ENCODE assay signal across 10 cellular contexts in the genomic region with DNA sequence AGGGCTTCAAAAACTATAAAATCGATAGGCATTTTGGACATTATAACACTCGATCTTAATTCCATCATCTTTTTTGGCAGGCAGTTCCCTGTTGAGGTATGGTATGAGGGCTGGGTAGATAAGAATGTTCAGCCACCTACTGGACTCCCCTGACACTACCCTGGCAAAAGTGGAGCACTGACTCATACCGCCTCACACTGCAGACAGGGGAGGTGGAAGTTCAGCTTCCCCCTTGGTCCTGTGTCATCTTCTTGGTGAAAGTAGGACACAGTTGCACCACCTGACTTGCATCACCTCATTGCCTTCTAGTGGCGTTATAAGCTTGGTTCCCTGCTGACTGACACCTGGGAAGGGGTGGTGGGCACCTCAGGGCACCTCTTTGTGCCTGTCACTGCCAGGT. TPM values are rescaled to one million over a fixed set of nuclear protein-coding genes. Genes with fewer than 3 reads are reported as not detected.
DNase-seq lines count a peak whose midpoint lies in the region; ATAC-seq and TF ChIP-seq lines count a peak whose summit lies in the region.
"Had no signal": no experiment of that assay in that cellular context is flagged by ENCODE, and none has a peak within 500 bp of the region (broad histone marks: within the 10 kb centered on the region; RNA-seq: fewer than 3 reads in every experiment).

No MANE protein-coding gene starts in this region.

- H3K27me3 Mint-ChIP-seq in activated naive CD8-positive, alpha-beta T cell treated with anti-CD3 and anti-CD28 coated beads, Interleukin-2, amount 50 U/mL, for 24 hours = no peaks in the 10 kb centered on the region
- H3K27me3 Mint-ChIP-seq in activated naive CD8-positive, alpha-beta T cell treated with anti-CD3 and anti-CD28 coated beads for 36 hours = no peaks in the 10 kb centered on the region

- H3K27ac Mint-ChIP-seq in activated naive CD8-positive, alpha-beta T cell treated with anti-CD3 and anti-CD28 coated beads, Interleukin-2, amount 50 U/mL, for 24 hours = no peak overlapping the region
- H3K27ac Mint-ChIP-seq in activated naive CD8-positive, alpha-beta T cell treated with anti-CD3 and anti-CD28 coated beads for 36 hours = no peak overlapping the region

- H3K4me3 Mint-ChIP-seq in activated naive CD8-positive, alpha-beta T cell treated with anti-CD3 and anti-CD28 coated beads, Interleukin-2, amount 50 U/mL, for 24 hours = no peak overlapping the region
- H3K4me3 Mint-ChIP-seq in activated naive CD8-positive, alpha-beta T cell treated with anti-CD3 and anti-CD28 coated beads for 36 hours = no peak overlapping the region

- peaks cover 21% of the 10 kb centered on the region for H3K36me3 Mint-ChIP-seq in activated naive CD8-positive, alpha-beta T cell treated with anti-CD3 and anti-CD28 coated beads, Interleukin-2, amount 50 U/mL, for 24 hours (ENCODE audit: low read depth)
- peaks cover 9% of the 10 kb centered on the region for H3K36me3 Mint-ChIP-seq in activated naive CD8-positive, alpha-beta T cell treated with anti-CD3 and anti-CD28 coated beads for 36 hours

- intact Hi-C loops in Right ventricle myocardium superior (cut with DNase I) = no loop called here

- H3K9me3 Mint-ChIP-seq in activated naive CD8-positive, alpha-beta T cell treated with anti-CD3 and anti-CD28 coated beads, Interleukin-2, amount 50 U/mL, for 24 hours = no peaks in the 10 kb centered on the region
- no peaks in the 10 kb centered on the region for H3K9me3 Mint-ChIP-seq in activated naive CD8-positive, alpha-beta T cell treated with anti-CD3 and anti-CD28 coated beads for 36 hours

- no peak for TF ChIP-seq POLR2A in GM18505 (IDR thresholded peaks at IDR 0.05; ENCODE audit: borderline replicate concordance, extremely low read depth, insufficient read depth, insufficient read length)

- peak; percentile 3 for DNase-seq in activated naive CD8-positive, alpha-beta T cell treated with anti-CD3 and anti-CD28 coated beads, Interleukin-2, amount 50 U/mL, for 24 hours
- DNase-seq in activated naive CD8-positive, alpha-beta T cell treated with anti-CD3 and anti-CD28 coated beads for 36 hours = no peak
- DNase-seq in SKM-1 treated with dmso at 0.1 percent for 144 hours (lab: John Stamatoyannopoulos, UW; ENCODE audit: unreplicated experiment) = peak; percentile 78
- DNase-seq in Right ventricle myocardium superior = no peak
- DNase-seq in stimulated activated naive CD8-positive, alpha-beta T cell treated with anti-CD3 and anti-CD28 coated beads, Interleukin-15, Interleukin-2, amounts not matched to agents 100 U/mL and 50 U/mL, for 24 hours = no peak
- DNase-seq in UCSD-AML1 (lab: John Stamatoyannopoulos, UW; ENCODE audit: unreplicated experiment) = no peak
- DNase-seq: activated CD8-positive, alpha-beta memory T cell treated with anti-CD3 and anti-CD28 coated beads, Interleukin-2, amount 50 U/mL, for 4 hours; COR-L47 had no signal

- peak; percentile 83 for ATAC-seq in activated naive CD8-positive, alpha-beta T cell treated with anti-CD3 and anti-CD28 coated beads, Interleukin-2, amount 50 U/mL, for 24 hours
- peak; percentile 87 for ATAC-seq in Right ventricle myocardium superior (ENCODE audit: poor library complexity)
- peak; percentile 81 for ATAC-seq in stimulated activated naive CD8-positive, alpha-beta T cell treated with anti-CD3 and anti-CD28 coated beads, Interleukin-15, Interleukin-2, amounts not matched to agents 100 U/mL and 50 U/mL, for 24 hours
- no peak for ATAC-seq in GM18505 (IDR thresholded peaks at IDR 0.05; ENCODE audit: unreplicated experiment)
- ATAC-seq in HG03354 (IDR thresholded peaks at IDR 0.05; ENCODE audit: poor library complexity, severe bottlenecking, unreplicated experiment) = no peak

- H3K4me1 Mint-ChIP-seq in activated naive CD8-positive, alpha-beta T cell treated with anti-CD3 and anti-CD28 coated beads, Interleukin-2, amount 50 U/mL, for 24 hours = no peaks in the 10 kb centered on the region
- no peaks in the 10 kb centered on the region for H3K4me1 Mint-ChIP-seq in activated naive CD8-positive, alpha-beta T cell treated with anti-CD3 and anti-CD28 coated beads for 36 hours

RNA-seq across cellular contexts. Expression of a gene that starts 30.4 kb away (rescaled TPM):
- total RNA-seq in activated naive CD8-positive, alpha-beta T cell treated with anti-CD3 and anti-CD28 coated beads for 36 hours = 10 to 100 TPM; 33.6 to 33.8 TPM
- 11.3 TPM for total RNA-seq in Right ventricle myocardium superior

RNA-seq across cellular contexts. Expression of a gene that starts 30.5 kb away (rescaled TPM):
- 100 to 1,000 TPM; 118 to 124 TPM for total RNA-seq in activated naive CD8-positive, alpha-beta T cell treated with anti-CD3 and anti-CD28 coated beads for 36 hours
- total RNA-seq in Right ventricle myocardium superior = 46.5 TPM

RNA-seq across cellular contexts. Expression of a gene that starts 43.6 kb away (rescaled TPM):
- under 1 TPM; 0.18 to 0.21 TPM for total RNA-seq in activated naive CD8-positive, alpha-beta T cell treated with anti-CD3 and anti-CD28 coated beads for 36 hours
- not detected for total RNA-seq in Right ventricle myocardium superior

Comparison
In these comparisons a context has a peak if more than half of its experiments do, and no peak if none do; other contexts are left out.
1. DNase-seq: peak in activated naive CD8-positive, alpha-beta T cell treated with anti-CD3 and anti-CD28 coated beads, Interleukin-2, amount 50 U/mL, for 24 hours (single experiment) and SKM-1 treated with dmso at 0.1 percent for 144 hours (single experiment); none in activated naive CD8-positive, alpha-beta T cell treated with anti-CD3 and anti-CD28 coated beads for 36 hours (single experiment), Right ventricle myocardium superior (single experiment), stimulated activated naive CD8-positive, alpha-beta T cell treated with anti-CD3 and anti-CD28 coated beads, Interleukin-15, Interleukin-2, amounts not matched to agents 100 U/mL and 50 U/mL, for 24 hours (single experiment) and UCSD-AML1 (single experiment).
2. ATAC-seq: peak in activated naive CD8-positive, alpha-beta T cell treated with anti-CD3 and anti-CD28 coated beads, Interleukin-2, amount 50 U/mL, for 24 hours (single experiment), Right ventricle myocardium superior (single experiment) and stimulated activated naive CD8-positive, alpha-beta T cell treated with anti-CD3 and anti-CD28 coated beads, Interleukin-15, Interleukin-2, amounts not matched to agents 100 U/mL and 50 U/mL, for 24 hours (single experiment); none in GM18505 (single experiment) and HG03354 (single experiment).